In the genomic region with DNA sequence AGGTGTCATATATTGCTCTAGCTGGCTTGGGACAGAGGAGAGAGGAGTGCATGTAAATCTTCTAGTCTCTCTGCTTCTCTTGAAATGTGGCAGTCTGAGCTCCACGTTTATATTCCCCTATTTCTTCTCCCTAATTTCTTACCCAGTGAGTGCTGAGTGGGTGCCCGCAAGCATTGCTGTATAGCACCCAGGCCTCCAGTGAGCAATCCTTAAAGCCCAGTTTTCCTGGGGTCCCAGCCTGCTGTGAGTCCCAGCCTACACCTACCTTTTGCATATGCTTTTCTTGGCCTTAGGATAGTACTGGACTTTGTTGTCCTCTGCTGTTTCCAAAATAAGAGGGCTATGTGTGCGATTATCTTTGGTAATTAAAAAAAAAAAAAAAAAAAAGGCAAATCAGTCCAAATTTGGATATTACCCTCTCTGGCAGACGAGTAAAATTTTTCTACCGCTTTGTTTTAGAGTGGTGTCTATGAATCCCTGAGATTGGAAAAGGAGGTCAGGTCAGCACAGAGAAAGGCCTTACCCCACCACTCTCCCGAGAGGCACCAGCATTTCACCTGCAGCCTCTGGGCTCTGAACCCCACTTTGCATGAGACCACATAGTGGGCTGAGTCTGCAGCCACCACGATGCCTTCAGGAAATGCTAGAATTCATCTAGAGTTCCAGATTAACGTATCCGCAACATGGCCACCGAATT, we compare ENCODE assay signal across 8 cellular contexts. TPM values are rescaled to one million over a fixed set of nuclear protein-coding genes. Genes with fewer than 3 reads are reported as not detected.
A peak's percentile ranks its signal among the peaks of the same experiment; 100 is the strongest.
DNase-seq lines count a peak whose midpoint lies in the region; ATAC-seq and TF ChIP-seq lines count a peak whose summit lies in the region.

No MANE protein-coding gene starts in this region.

- H3K4me3 ChIP-seq in GM12865 (ENCODE audit: low read depth, low read length) (no peak overlapping the region), neuron (ENCODE audit: low read length) (peak overlapping the region; percentile 52)

- no peaks in the 10 kb centered on the region for H3K9me3 ChIP-seq in neuron (ENCODE audit: low read length)

- TF ChIP-seq CTCF in GM12865 (IDR thresholded peaks at IDR 0.05; ENCODE audit: insufficient read depth, low read depth, low read length, missing control alignments) (no peak), endothelial cell (IDR thresholded peaks at IDR 0.05; ENCODE audit: unreplicated experiment) (no peak)

- peaks cover 28% of the 10 kb centered on the region for H3K4me1 ChIP-seq in neuron (ENCODE audit: insufficient read depth, low read length)

- ATAC-seq in activated CD8-positive, alpha-beta T cell treated with anti-CD3 and anti-CD28 coated beads, Interleukin-2, amount 10 ng/mL, durations not matched to agents 7 days and 5 days = no peak

- DNase-seq in GM12865 (ENCODE audit: low read depth) (peak; percentile 4), HK-2 (ENCODE audit: unreplicated experiment) (peak; percentile 12), endothelial cell (ENCODE audit: low spot score) (no peak), NCI-H1105 treated with DMSO at 0.1 percent for 48 hours (lab: John Stamatoyannopoulos, UW) (no peak), AML-193 (lab: John Stamatoyannopoulos, UW) (no peak)
- no peak for DNase-seq in activated CD8-positive, alpha-beta T cell treated with anti-CD3 and anti-CD28 coated beads, Interleukin-2, amount 10 ng/mL, durations not matched to agents 7 days and 5 days
- no peak for DNase-seq in activated naive CD4-positive, alpha-beta T cell treated with anti-CD3 and anti-CD28 coated beads, Interleukin-2, amount 10 ng/mL, durations not matched to agents 7 days and 5 days

- H2AFZ ChIP-seq in neuron (ENCODE audit: low read depth, low read length) = no peak overlapping the region

- H3K4me1 Mint-ChIP-seq in endothelial cell (ENCODE audit: unreplicated experiment) = peaks cover 24% of the 10 kb centered on the region
- H3K4me1 Mint-ChIP-seq in activated CD8-positive, alpha-beta T cell treated with anti-CD3 and anti-CD28 coated beads, Interleukin-2, amount 10 ng/mL, durations not matched to agents 7 days and 5 days (ENCODE audit: low read depth) = no peaks in the 10 kb centered on the region
- no peaks in the 10 kb centered on the region for H3K4me1 Mint-ChIP-seq in activated naive CD4-positive, alpha-beta T cell treated with anti-CD3 and anti-CD28 coated beads, Interleukin-2, amount 10 ng/mL, durations not matched to agents 7 days and 5 days

- POLR2A ChIA-PET in activated CD8-positive, alpha-beta T cell treated with anti-CD3 and anti-CD28 coated beads, Interleukin-2, amount 10 ng/mL, durations not matched to agents 7 days and 5 days (lab: Charles Lee) = no interaction called here

- no peaks in the 10 kb centered on the region for H3K9me3 Mint-ChIP-seq in endothelial cell (ENCODE audit: unreplicated experiment)
- peaks cover 5% of the 10 kb centered on the region for H3K9me3 Mint-ChIP-seq in activated CD8-positive, alpha-beta T cell treated with anti-CD3 and anti-CD28 coated beads, Interleukin-2, amount 10 ng/mL, durations not matched to agents 7 days and 5 days (ENCODE audit: insufficient read depth)
- no peaks in the 10 kb centered on the region for H3K9me3 Mint-ChIP-seq in activated naive CD4-positive, alpha-beta T cell treated with anti-CD3 and anti-CD28 coated beads, Interleukin-2, amount 10 ng/mL, durations not matched to agents 7 days and 5 days

- H3K36me3 ChIP-seq in neuron (ENCODE audit: insufficient read depth, low read length) = no peaks in the 10 kb centered on the region

- peaks cover 2% of the 10 kb centered on the region for H3K27me3 Mint-ChIP-seq in endothelial cell (ENCODE audit: unreplicated experiment)
- peaks cover 7% of the 10 kb centered on the region for H3K27me3 Mint-ChIP-seq in activated CD8-positive, alpha-beta T cell treated with anti-CD3 and anti-CD28 coated beads, Interleukin-2, amount 10 ng/mL, durations not matched to agents 7 days and 5 days (ENCODE audit: low read depth)
- peaks cover 17% of the 10 kb centered on the region for H3K27me3 Mint-ChIP-seq in activated naive CD4-positive, alpha-beta T cell treated with anti-CD3 and anti-CD28 coated beads, Interleukin-2, amount 10 ng/mL, durations not matched to agents 7 days and 5 days

- CTCF ChIA-PET in activated CD8-positive, alpha-beta T cell treated with anti-CD3 and anti-CD28 coated beads, Interleukin-2, amount 10 ng/mL, durations not matched to agents 7 days and 5 days (lab: Charles Lee) = no interaction called here
- CTCF ChIA-PET in activated naive CD4-positive, alpha-beta T cell treated with anti-CD3 and anti-CD28 coated beads, Interleukin-2, amount 10 ng/mL, durations not matched to agents 7 days and 5 days (lab: Charles Lee) = no interaction called here

- no peaks in the 10 kb centered on the region for H3K36me3 Mint-ChIP-seq in endothelial cell (ENCODE audit: low read depth, unreplicated experiment)
- no peaks in the 10 kb centered on the region for H3K36me3 Mint-ChIP-seq in activated CD8-positive, alpha-beta T cell treated with anti-CD3 and anti-CD28 coated beads, Interleukin-2, amount 10 ng/mL, durations not matched to agents 7 days and 5 days (ENCODE audit: low read depth)
- no peaks in the 10 kb centered on the region for H3K36me3 Mint-ChIP-seq in activated naive CD4-positive, alpha-beta T cell treated with anti-CD3 and anti-CD28 coated beads, Interleukin-2, amount 10 ng/mL, durations not matched to agents 7 days and 5 days

- no peaks in the 10 kb centered on the region for H3K27me3 ChIP-seq in neuron (ENCODE audit: insufficient read depth, low read length)

- peak overlapping the region; percentile 93 for H3K4me3 Mint-ChIP-seq in endothelial cell (ENCODE audit: unreplicated experiment)
- H3K4me3 Mint-ChIP-seq in activated CD8-positive, alpha-beta T cell treated with anti-CD3 and anti-CD28 coated beads, Interleukin-2, amount 10 ng/mL, durations not matched to agents 7 days and 5 days = no peak overlapping the region
- no peak overlapping the region for H3K4me3 Mint-ChIP-seq in activated naive CD4-positive, alpha-beta T cell treated with anti-CD3 and anti-CD28 coated beads, Interleukin-2, amount 10 ng/mL, durations not matched to agents 7 days and 5 days

- no peak overlapping the region for H3K27ac Mint-ChIP-seq in endothelial cell (ENCODE audit: unreplicated experiment)
- H3K27ac Mint-ChIP-seq in activated CD8-positive, alpha-beta T cell treated with anti-CD3 and anti-CD28 coated beads, Interleukin-2, amount 10 ng/mL, durations not matched to agents 7 days and 5 days = no peak overlapping the region
- H3K27ac Mint-ChIP-seq in activated naive CD4-positive, alpha-beta T cell treated with anti-CD3 and anti-CD28 coated beads, Interleukin-2, amount 10 ng/mL, durations not matched to agents 7 days and 5 days = no peak overlapping the region

RNA-seq across cellular contexts. Expression of gene MGST1, which starts 1.1 kb away (rescaled TPM):
- total RNA-seq in endothelial cell (ENCODE audit: unreplicated experiment) = 55.9 TPM
- not detected for total RNA-seq in activated CD8-positive, alpha-beta T cell treated with anti-CD3 and anti-CD28 coated beads, Interleukin-2, amount 10 ng/mL, durations not matched to agents 7 days and 5 days

Comparison
In these comparisons a context has a peak if more than half of its experiments do, and no peak if none do; other contexts are left out.
1. DNase-seq: peak in GM12865 (single experiment) and HK-2 (single experiment); none in endothelial cell (single experiment), NCI-H1105 treated with DMSO at 0.1 percent for 48 hours (single experiment), activated CD8-positive, alpha-beta T cell treated with anti-CD3 and anti-CD28 coated beads, Interleukin-2, amount 10 ng/mL, durations not matched to agents 7 days and 5 days (single experiment), AML-193 (0 of 2) and activated naive CD4-positive, alpha-beta T cell treated with anti-CD3 and anti-CD28 coated beads, Interleukin-2, amount 10 ng/mL, durations not matched to agents 7 days and 5 days (single experiment).
2. RNA of gene MGST1, which starts 1.1 kb away (total RNA-seq): 55.9 TPM in endothelial cell (single experiment); not detected in activated CD8-positive, alpha-beta T cell treated with anti-CD3 and anti-CD28 coated beads, Interleukin-2, amount 10 ng/mL, durations not matched to agents 7 days and 5 days; every median in the first group is over 10 times any median in the second.